In genomic region chrX:49082472-49082871, GRCh38 we compare ENCODE assay signal across 26 cellular contexts. TPM values are rescaled to one million over a fixed set of nuclear protein-coding genes. Genes with fewer than 3 reads are reported as not detected.
DNase-seq lines count a peak whose midpoint lies in the region; ATAC-seq and TF ChIP-seq lines count a peak whose summit lies in the region.
"Had no signal": no experiment of that assay in that cellular context is flagged by ENCODE, and none has a peak within 500 bp of the region (broad histone marks: within the 10 kb centered on the region; RNA-seq: fewer than 3 reads in every experiment).

No MANE protein-coding gene starts in this region.

- CTCF ChIA-PET in activated CD4-positive, alpha-beta memory T cell treated with anti-CD3 and anti-CD28 coated beads, Interleukin-2, amount 10 ng/mL, durations not matched to agents 7 days and 5 days (lab: Charles Lee) = no interaction called here
- CTCF ChIA-PET in activated CD4-positive, alpha-beta memory T cell treated with anti-CD3 and anti-CD28 coated beads for 36 hours (lab: Charles Lee) = no interaction called here
- CTCF ChIA-PET in CD4-positive, alpha-beta T cell (lab: Charles Lee) = no interaction called here
- CTCF ChIA-PET in activated CD8-positive, alpha-beta T cell treated with anti-CD3 and anti-CD28 coated beads for 36 hours (lab: Charles Lee) = no interaction called here

- H3K27ac Mint-ChIP-seq in activated CD4-positive, alpha-beta memory T cell treated with anti-CD3 and anti-CD28 coated beads, Interleukin-2, amount 10 ng/mL, durations not matched to agents 7 days and 5 days = peak overlapping the region; percentile 31
- no peak overlapping the region for H3K27ac Mint-ChIP-seq in activated CD4-positive, alpha-beta memory T cell treated with anti-CD3 and anti-CD28 coated beads for 36 hours
- peak overlapping the region; percentile 27 for H3K27ac Mint-ChIP-seq in CD4-positive, alpha-beta T cell
- peak overlapping the region; percentile 22 for H3K27ac Mint-ChIP-seq in activated CD8-positive, alpha-beta T cell treated with anti-CD3 and anti-CD28 coated beads for 36 hours
- H3K27ac Mint-ChIP-seq in nephron = peak overlapping the region in 2 of 3 experiments; percentile 3 to 59
- H3K27ac Mint-ChIP-seq: dendritic cell treated with granulocyte-macrophage colony-stimulating factor and Interleukin-4, amounts not matched to agents 40 ng/mL and 50 ng/mL, for 4 days; nephron progenitor cell had no signal

- DNase-seq in activated CD4-positive, alpha-beta memory T cell treated with anti-CD3 and anti-CD28 coated beads, Interleukin-2, amount 10 ng/mL, durations not matched to agents 7 days and 5 days = no peak
- DNase-seq in activated CD4-positive, alpha-beta memory T cell treated with anti-CD3 and anti-CD28 coated beads for 36 hours = no peak
- no peak for DNase-seq in CD4-positive, alpha-beta T cell
- no peak for DNase-seq in activated CD8-positive, alpha-beta T cell treated with anti-CD3 and anti-CD28 coated beads for 36 hours
- DNase-seq in NCI-H774 (lab: John Stamatoyannopoulos, UW) = no peak
- DNase-seq: activated CD4-positive, CD25-positive, alpha-beta regulatory T cell treated with anti-CD3 and anti-CD28 coated beads, Interleukin-2, amount 50 U/mL, for 72 hours; activated T-cell treated with anti-CD3 and anti-CD28 coated beads, Interleukin-2, amount 50 U/mL, for 48 hours; central memory CD4-positive, alpha-beta T cell; DMS53; erythroblast; hypothalamus; left colon; mammary epithelial cell; mucosa of descending colon; NCI-H1417; NCI-H2081; NCI-H524 treated with DMSO at 0.1 percent for 48 hours; nephron progenitor cell; pancreas; stimulated activated naive CD4-positive, alpha-beta T cell; T-cell; testis had no signal

- H3K27ac ChIP-seq in CD4-positive, alpha-beta T cell (ENCODE audit: low read depth, low read length) = no peak overlapping the region
- H3K27ac ChIP-seq: pancreas, skin epidermis, testis had no signal

- peaks cover 9% of the 10 kb centered on the region for H3K36me3 Mint-ChIP-seq in activated CD4-positive, alpha-beta memory T cell treated with anti-CD3 and anti-CD28 coated beads, Interleukin-2, amount 10 ng/mL, durations not matched to agents 7 days and 5 days (ENCODE audit: low read depth)
- no peaks in the 10 kb centered on the region for H3K36me3 Mint-ChIP-seq in activated CD4-positive, alpha-beta memory T cell treated with anti-CD3 and anti-CD28 coated beads for 36 hours
- H3K36me3 Mint-ChIP-seq in CD4-positive, alpha-beta T cell (ENCODE audit: low read depth) = peaks cover 25% of the 10 kb centered on the region
- H3K36me3 Mint-ChIP-seq in activated CD8-positive, alpha-beta T cell treated with anti-CD3 and anti-CD28 coated beads for 36 hours (ENCODE audit: low read depth) = peaks cover 2% of the 10 kb centered on the region
- H3K36me3 Mint-ChIP-seq in nephron (ENCODE audit: low read depth) = peaks cover 6% of the 10 kb centered on the region
- H3K36me3 Mint-ChIP-seq: T-cell had no signal

- H3K27me3 ChIP-seq in CD4-positive, alpha-beta T cell (ENCODE audit: control insufficient read depth, insufficient read depth, low read length) = no peaks in the 10 kb centered on the region
- H3K27me3 ChIP-seq: pancreas, testis had no signal

- ATAC-seq in CD4-positive, alpha-beta T cell (ENCODE audit: poor library complexity) = no peak
- ATAC-seq in activated CD8-positive, alpha-beta T cell treated with anti-CD3 and anti-CD28 coated beads for 36 hours = no peak
- ATAC-seq in GM18517 (IDR thresholded peaks at IDR 0.05; ENCODE audit: unreplicated experiment) = no peak
- ATAC-seq: left colon, mucosa of descending colon, pancreas, T-cell had no signal

- peak overlapping the region; percentile 13 for H3K4me3 Mint-ChIP-seq in activated CD4-positive, alpha-beta memory T cell treated with anti-CD3 and anti-CD28 coated beads, Interleukin-2, amount 10 ng/mL, durations not matched to agents 7 days and 5 days
- H3K4me3 Mint-ChIP-seq in activated CD4-positive, alpha-beta memory T cell treated with anti-CD3 and anti-CD28 coated beads for 36 hours = no peak overlapping the region
- peak overlapping the region; percentile 77 for H3K4me3 Mint-ChIP-seq in CD4-positive, alpha-beta T cell
- H3K4me3 Mint-ChIP-seq in activated CD8-positive, alpha-beta T cell treated with anti-CD3 and anti-CD28 coated beads for 36 hours = no peak overlapping the region
- peak overlapping the region; percentile 37 to 61 (median 53) for H3K4me3 Mint-ChIP-seq in nephron
- H3K4me3 Mint-ChIP-seq: dendritic cell treated with granulocyte-macrophage colony-stimulating factor and Interleukin-4, amounts not matched to agents 40 ng/mL and 50 ng/mL, for 4 days; nephron progenitor cell had no signal

- H3K9me3 ChIP-seq in CD4-positive, alpha-beta T cell (ENCODE audit: control insufficient read depth, low read length) = no peaks in the 10 kb centered on the region
- H3K9me3 ChIP-seq: mucosa of descending colon, pancreas, testis had no signal

- POLR2A ChIA-PET in activated CD4-positive, alpha-beta memory T cell treated with anti-CD3 and anti-CD28 coated beads, Interleukin-2, amount 10 ng/mL, durations not matched to agents 7 days and 5 days (lab: Charles Lee) = no interaction called here
- POLR2A ChIA-PET in activated CD4-positive, alpha-beta memory T cell treated with anti-CD3 and anti-CD28 coated beads for 36 hours (lab: Charles Lee) = interaction anchor here (0.6 kb wide), 1 partner anchor 545 kb away, joined by 4 read pairs; no protein-coding TSS in a partner anchor
- POLR2A ChIA-PET in CD4-positive, alpha-beta T cell (lab: Charles Lee) = no interaction called here
- POLR2A ChIA-PET in activated CD8-positive, alpha-beta T cell treated with anti-CD3 and anti-CD28 coated beads for 36 hours (lab: Charles Lee) = no interaction called here

- intact Hi-C loops in activated CD4-positive, alpha-beta memory T cell treated with anti-CD3 and anti-CD28 coated beads for 36 hours (cut with micrococcal nuclease) = no loop called here
- intact Hi-C loops in CD4-positive, alpha-beta T cell (cut with DNase I, micrococcal nuclease) = no loop called here
- intact Hi-C loops in activated CD8-positive, alpha-beta T cell treated with anti-CD3 and anti-CD28 coated beads for 36 hours (cut with micrococcal nuclease) = no loop called here

- H3K4me1 Mint-ChIP-seq in activated CD4-positive, alpha-beta memory T cell treated with anti-CD3 and anti-CD28 coated beads, Interleukin-2, amount 10 ng/mL, durations not matched to agents 7 days and 5 days = peaks cover 20% of the 10 kb centered on the region
- peaks cover 8% of the 10 kb centered on the region for H3K4me1 Mint-ChIP-seq in activated CD4-positive, alpha-beta memory T cell treated with anti-CD3 and anti-CD28 coated beads for 36 hours (ENCODE audit: low read depth)
- H3K4me1 Mint-ChIP-seq in CD4-positive, alpha-beta T cell (ENCODE audit: low read depth) = peaks cover 12% of the 10 kb centered on the region
- peaks cover 15% of the 10 kb centered on the region for H3K4me1 Mint-ChIP-seq in activated CD8-positive, alpha-beta T cell treated with anti-CD3 and anti-CD28 coated beads for 36 hours (ENCODE audit: low read depth)
- H3K4me1 Mint-ChIP-seq in nephron = peaks cover 8% of the 10 kb centered on the region

- H3K27me3 Mint-ChIP-seq in activated CD4-positive, alpha-beta memory T cell treated with anti-CD3 and anti-CD28 coated beads, Interleukin-2, amount 10 ng/mL, durations not matched to agents 7 days and 5 days = no peaks in the 10 kb centered on the region
- no peaks in the 10 kb centered on the region for H3K27me3 Mint-ChIP-seq in activated CD4-positive, alpha-beta memory T cell treated with anti-CD3 and anti-CD28 coated beads for 36 hours
- H3K27me3 Mint-ChIP-seq in CD4-positive, alpha-beta T cell = no peaks in the 10 kb centered on the region
- no peaks in the 10 kb centered on the region for H3K27me3 Mint-ChIP-seq in activated CD8-positive, alpha-beta T cell treated with anti-CD3 and anti-CD28 coated beads for 36 hours
- H3K27me3 Mint-ChIP-seq in nephron (ENCODE audit: low read depth) = peaks cover 4% of the 10 kb centered on the region
- H3K27me3 Mint-ChIP-seq: dendritic cell treated with granulocyte-macrophage colony-stimulating factor and Interleukin-4, amounts not matched to agents 40 ng/mL and 50 ng/mL, for 4 days; T-cell had no signal

- no peak for TF ChIP-seq CTCF in CD4-positive, alpha-beta T cell (IDR thresholded peaks at IDR 0.05)
- TF ChIP-seq CTCF in activated CD8-positive, alpha-beta T cell treated with anti-CD3 and anti-CD28 coated beads for 36 hours (IDR thresholded peaks at IDR 0.05) = no peak
- TF ChIP-seq CTCF in nephron (IDR thresholded peaks at IDR 0.05; ENCODE audit: unreplicated experiment in 3 of 3) = no peak

- no peaks in the 10 kb centered on the region for H3K9me3 Mint-ChIP-seq in activated CD4-positive, alpha-beta memory T cell treated with anti-CD3 and anti-CD28 coated beads, Interleukin-2, amount 10 ng/mL, durations not matched to agents 7 days and 5 days
- no peaks in the 10 kb centered on the region for H3K9me3 Mint-ChIP-seq in activated CD4-positive, alpha-beta memory T cell treated with anti-CD3 and anti-CD28 coated beads for 36 hours
- H3K9me3 Mint-ChIP-seq in CD4-positive, alpha-beta T cell = no peaks in the 10 kb centered on the region
- H3K9me3 Mint-ChIP-seq in activated CD8-positive, alpha-beta T cell treated with anti-CD3 and anti-CD28 coated beads for 36 hours = no peaks in the 10 kb centered on the region
- H3K9me3 Mint-ChIP-seq in nephron = peaks cover 12% of the 10 kb centered on the region
- H3K9me3 Mint-ChIP-seq: dendritic cell treated with granulocyte-macrophage colony-stimulating factor and Interleukin-4, amounts not matched to agents 40 ng/mL and 50 ng/mL, for 4 days; T-cell had no signal

RNA-seq across cellular contexts. Expression of gene WDR45, which starts 2.8 kb away (rescaled TPM):
- 10 to 100 TPM; 51.1 to 58.7 TPM for total RNA-seq in activated CD4-positive, alpha-beta memory T cell treated with anti-CD3 and anti-CD28 coated beads, Interleukin-2, amount 10 ng/mL, durations not matched to agents 7 days and 5 days
- 10 to 100 TPM; 23.3 to 28.9 TPM for total RNA-seq in activated CD4-positive, alpha-beta memory T cell treated with anti-CD3 and anti-CD28 coated beads for 36 hours
- 10 to 100 TPM; 74.8 to 78.7 TPM for total RNA-seq in CD4-positive, alpha-beta T cell
- 10 to 100 TPM; 16.9 to 19.6 TPM for total RNA-seq in activated CD8-positive, alpha-beta T cell treated with anti-CD3 and anti-CD28 coated beads for 36 hours

RNA-seq across cellular contexts. Expression of gene PRAF2, which starts 8.7 kb away (rescaled TPM):
- 10 to 100 TPM; 21.1 to 23.9 TPM for total RNA-seq in activated CD4-positive, alpha-beta memory T cell treated with anti-CD3 and anti-CD28 coated beads, Interleukin-2, amount 10 ng/mL, durations not matched to agents 7 days and 5 days
- 10 to 100 TPM; 13.2 TPM for total RNA-seq in activated CD4-positive, alpha-beta memory T cell treated with anti-CD3 and anti-CD28 coated beads for 36 hours
- 10 to 100 TPM; 17.1 to 21.0 TPM for total RNA-seq in CD4-positive, alpha-beta T cell
- 10 to 100 TPM; 10.8 to 12.4 TPM for total RNA-seq in activated CD8-positive, alpha-beta T cell treated with anti-CD3 and anti-CD28 coated beads for 36 hours

RNA-seq across cellular contexts. Expression of gene CCDC120, which starts 23.7 kb away (rescaled TPM):
- 1 to 10 TPM; 5.8 to 6.5 TPM for total RNA-seq in activated CD4-positive, alpha-beta memory T cell treated with anti-CD3 and anti-CD28 coated beads, Interleukin-2, amount 10 ng/mL, durations not matched to agents 7 days and 5 days
- 1 to 10 TPM; 2.7 to 3.6 TPM for total RNA-seq in activated CD4-positive, alpha-beta memory T cell treated with anti-CD3 and anti-CD28 coated beads for 36 hours
- 10 to 100 TPM; 11.5 to 12.2 TPM for total RNA-seq in CD4-positive, alpha-beta T cell
- 1 to 10 TPM; 3.5 to 3.7 TPM for total RNA-seq in activated CD8-positive, alpha-beta T cell treated with anti-CD3 and anti-CD28 coated beads for 36 hours

RNA-seq across cellular contexts. Expression of gene TFE3, which starts 39.3 kb away (rescaled TPM):
- 10 to 100 TPM; 32.2 to 32.7 TPM for total RNA-seq in activated CD4-positive, alpha-beta memory T cell treated with anti-CD3 and anti-CD28 coated beads, Interleukin-2, amount 10 ng/mL, durations not matched to agents 7 days and 5 days
- total RNA-seq in activated CD4-positive, alpha-beta memory T cell treated with anti-CD3 and anti-CD28 coated beads for 36 hours = 10 to 100 TPM; 29.0 to 29.1 TPM
- 10 to 100 TPM; 38.6 to 40.9 TPM for total RNA-seq in CD4-positive, alpha-beta T cell
- total RNA-seq in activated CD8-positive, alpha-beta T cell treated with anti-CD3 and anti-CD28 coated beads for 36 hours = 10 to 100 TPM; 17.9 to 19.5 TPM

RNA-seq across cellular contexts. Expression of gene GPKOW, which starts 41.1 kb away (rescaled TPM):
- 10 to 100 TPM; 41.9 to 43.6 TPM for total RNA-seq in activated CD4-positive, alpha-beta memory T cell treated with anti-CD3 and anti-CD28 coated beads, Interleukin-2, amount 10 ng/mL, durations not matched to agents 7 days and 5 days
- total RNA-seq in activated CD4-positive, alpha-beta memory T cell treated with anti-CD3 and anti-CD28 coated beads for 36 hours = 10 to 100 TPM; 22.0 to 22.6 TPM
- total RNA-seq in CD4-positive, alpha-beta T cell = 1 to 10 TPM; 8.9 to 9.6 TPM
- 10 to 100 TPM; 18.5 to 19.0 TPM for total RNA-seq in activated CD8-positive, alpha-beta T cell treated with anti-CD3 and anti-CD28 coated beads for 36 hours

Comparison
In these comparisons a context has a peak if more than half of its experiments do, and no peak if none do; other contexts are left out.
1. H3K4me3 Mint-ChIP-seq: peak in activated CD4-positive, alpha-beta memory T cell treated with anti-CD3 and anti-CD28 coated beads, Interleukin-2, amount 10 ng/mL, durations not matched to agents 7 days and 5 days (single experiment), CD4-positive, alpha-beta T cell (single experiment) and nephron (3 of 3); none in activated CD4-positive, alpha-beta memory T cell treated with anti-CD3 and anti-CD28 coated beads for 36 hours (single experiment) and activated CD8-positive, alpha-beta T cell treated with anti-CD3 and anti-CD28 coated beads for 36 hours (single experiment).